In genomic region chr16:68640972-68641371, GRCh38 we compare ENCODE assay signal across 1 cellular context.
TF ChIP-seq lines count a peak whose summit lies in the region.

No MANE protein-coding gene starts in this region.

TF ChIP-seq in A549, 52 proteins besides CTCF, POLR2A, EP300 and RAD21 (continued from another document):
- TF ChIP-seq, protein P1, sequence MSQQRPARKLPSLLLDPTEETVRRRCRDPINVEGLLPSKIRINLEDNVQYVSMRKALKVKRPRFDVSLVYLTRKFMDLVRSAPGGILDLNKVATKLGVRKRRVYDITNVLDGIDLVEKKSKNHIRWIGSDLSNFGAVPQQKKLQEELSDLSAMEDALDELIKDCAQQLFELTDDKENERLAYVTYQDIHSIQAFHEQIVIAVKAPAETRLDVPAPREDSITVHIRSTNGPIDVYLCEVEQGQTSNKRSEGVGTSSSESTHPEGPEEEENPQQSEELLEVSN (IDR thresholded peaks at IDR 0.05; ENCODE audit: borderline replicate concordance, low read depth): no peak
- TF ChIP-seq POLR2AphosphoS2 (conservative IDR thresholded peaks at IDR 0.05; ENCODE audit: low read length) (no peak), ZSCAN20 (CRISPR knock-in tag; IDR thresholded peaks at IDR 0.05) (no peak)
